15 cellular contexts compared by ENCODE assay signal in genomic region chr6:129853996-129854711, GRCh38. TPM values are rescaled to one million over a fixed set of nuclear protein-coding genes. Genes with fewer than 3 reads are reported as not detected.
DNase-seq lines count a peak whose midpoint lies in the region; TF ChIP-seq lines count a peak whose summit lies in the region.
"Had no signal": no experiment of that assay in that cellular context is flagged by ENCODE, and none has a peak within 500 bp of the region (broad histone marks: within the 10 kb centered on the region; RNA-seq: fewer than 3 reads in every experiment).

No MANE protein-coding gene starts in this region.

- no peak overlapping the region for H2AFZ ChIP-seq in smooth muscle cell (ENCODE audit: low read depth)

- H3K9me3 ChIP-seq in HEK293 (ENCODE audit: control insufficient read depth, insufficient read depth, low read depth, low read length) (no peaks in the 10 kb centered on the region), SJSA1 (replicated peaks) (no peaks in the 10 kb centered on the region), smooth muscle cell (replicated peaks; ENCODE audit: low read depth) (no peaks in the 10 kb centered on the region)

- H3K4me1 Mint-ChIP-seq in nephron progenitor cell: no peaks in the 10 kb centered on the region
- H3K4me1 Mint-ChIP-seq: memory B cell had no signal

- CTCF ChIA-PET in HEK293 (lab: Yijun Ruan, JAX): interaction anchor here (0.9 to 1.0 kb wide), 3 partner anchors 17 to 81 kb away, joined by 3 to 5 read pairs (median 4); no protein-coding TSS in a partner anchor

- no peak overlapping the region for H3K4me3 Mint-ChIP-seq in nephron progenitor cell
- H3K4me3 Mint-ChIP-seq: CD8-positive, alpha-beta memory T cell; memory B cell; T-helper 1 cell treated with Interleukin-12 subunit alpha and Interleukin-12 subunit beta and Interleukin-4 antibody, amounts not matched to agents 30 μg/mL and 1 μg/mL, for 36 hours had no signal

- DNase-seq in SJSA1 (ENCODE audit: low read depth in 1 of 2, low spot score in 2 of 2) (peak in 1 of 2 experiments; percentile 66), epithelial cell of esophagus (ENCODE audit: low read depth) (peak; percentile 62), smooth muscle cell (lab: John Stamatoyannopoulos, UW; ENCODE audit: unreplicated experiment) (no peak), nephron progenitor cell (no peak), middle frontal gyrus (ENCODE audit: extremely low spot score, low spot score) (no peak), SKM-1 treated with dmso at 0.1 percent for 144 hours (lab: John Stamatoyannopoulos, UW; ENCODE audit: unreplicated experiment) (no peak)
- DNase-seq: activated CD4-positive, alpha-beta T cell treated with anti-CD3 and anti-CD28 coated beads, Interleukin-2, amount 50 U/mL, for 4 hours; CD8-positive, alpha-beta memory T cell; NCI-H1048; nucleus accumbens; substantia nigra had no signal

- TF ChIP-seq CTCF in HEK293 (tag by site-specific recombination; IDR thresholded peaks at IDR 0.05) (no peak), epithelial cell of esophagus (IDR thresholded peaks at IDR 0.05; ENCODE audit: insufficient read depth, low read depth, low read length, missing control alignments) (no peak), smooth muscle cell (IDR thresholded peaks at IDR 0.05; ENCODE audit: borderline replicate concordance, insufficient read depth, poor library complexity, severe bottlenecking) (no peak), nephron progenitor cell (IDR thresholded peaks at IDR 0.05) (no peak)

- no peaks in the 10 kb centered on the region for H3K79me2 ChIP-seq in smooth muscle cell (ENCODE audit: low read depth)

- no peak overlapping the region for H3K9ac ChIP-seq in smooth muscle cell (ENCODE audit: low read depth)

- H3K27me3 Mint-ChIP-seq in nephron progenitor cell (ENCODE audit: low read depth, poor library complexity): no peaks in the 10 kb centered on the region
- H3K27me3 Mint-ChIP-seq: memory B cell had no signal

- H3K27ac ChIP-seq in HEK293 (ENCODE audit: extremely low read depth, low read depth, low read length) (no peak overlapping the region), SJSA1 (peak overlapping the region; percentile 27), smooth muscle cell (ENCODE audit: low read depth) (peak overlapping the region; percentile 15)

- no peaks in the 10 kb centered on the region for H3K9me3 Mint-ChIP-seq in nephron progenitor cell
- H3K9me3 Mint-ChIP-seq: T-helper 1 cell treated with Interleukin-12 subunit alpha and Interleukin-12 subunit beta and Interleukin-4 antibody, amounts not matched to agents 30 μg/mL and 1 μg/mL, for 36 hours had no signal

- H3K27ac Mint-ChIP-seq in nephron progenitor cell: no peak overlapping the region
- H3K27ac Mint-ChIP-seq: memory B cell; T-helper 1 cell treated with Interleukin-12 subunit alpha and Interleukin-12 subunit beta and Interleukin-4 antibody, amounts not matched to agents 30 μg/mL and 1 μg/mL, for 36 hours had no signal

- no peaks in the 10 kb centered on the region for H3K36me3 Mint-ChIP-seq in nephron progenitor cell (ENCODE audit: low read depth)
- H3K36me3 Mint-ChIP-seq: memory B cell had no signal

- no peaks in the 10 kb centered on the region for H3K36me3 ChIP-seq in HEK293 (ENCODE audit: control insufficient read depth in 2 of 2, insufficient read depth in 1 of 2, low read length in 2 of 2)
- no peaks in the 10 kb centered on the region for H3K36me3 ChIP-seq in SJSA1
- no peaks in the 10 kb centered on the region for H3K36me3 ChIP-seq in smooth muscle cell (ENCODE audit: low read depth)

- H3K4me1 ChIP-seq in HEK293 (ENCODE audit: control insufficient read depth, insufficient read depth, low read length) (no peaks in the 10 kb centered on the region), SJSA1 (replicated peaks) (peaks cover 40% of the 10 kb centered on the region), smooth muscle cell (ENCODE audit: low read depth) (no peaks in the 10 kb centered on the region)

- POLR2A ChIA-PET in HEK293 (lab: Yijun Ruan, JAX): interaction anchor here (1.0 kb wide), 1 partner anchor 10 kb away, joined by 6 read pairs; no protein-coding TSS in a partner anchor

- H3K4me2 ChIP-seq in smooth muscle cell: no peak overlapping the region

- peaks cover 8% of the 10 kb centered on the region for H3F3A ChIP-seq in smooth muscle cell (ENCODE audit: low read depth)

- WGBS in smooth muscle cell (ENCODE audit: low lambda C conversion rate): 71% methylated on average over 3 of the region's 3 CpGs

- H3K4me3 ChIP-seq in HEK293 (ENCODE audit: low read depth, low read length) (no peak overlapping the region), SJSA1 (no peak overlapping the region), epithelial cell of esophagus (ENCODE audit: low read length) (no peak overlapping the region), smooth muscle cell (no peak overlapping the region)

- no peaks in the 10 kb centered on the region for H3K27me3 ChIP-seq in SJSA1 (replicated peaks)
- no peaks in the 10 kb centered on the region for H3K27me3 ChIP-seq in smooth muscle cell (ENCODE audit: low read depth)

- no peaks in the 10 kb centered on the region for H4K20me1 ChIP-seq in smooth muscle cell (ENCODE audit: low read depth)

TF ChIP-seq in HEK293, 187 proteins besides CTCF, POLR2A, EP300 and RAD21 (continues in another document):
- TF ChIP-seq ZNF610 (tag by site-specific recombination; IDR thresholded peaks at IDR 0.05; ENCODE audit: borderline replicate concordance) (no peak), INSM2 (tag by site-specific recombination; IDR thresholded peaks at IDR 0.05) (peak; percentile 51; the same call in 1 of the 2 replicates), ATF2 (tag by site-specific recombination; IDR thresholded peaks at IDR 0.05; ENCODE audit: low read depth) (no peak), ZNF433 (tag by site-specific recombination; IDR thresholded peaks at IDR 0.05; ENCODE audit: low read depth) (no peak), ZNF626 (tag by site-specific recombination; IDR thresholded peaks at IDR 0.05) (no peak), ZNF248 (tag by site-specific recombination; IDR thresholded peaks at IDR 0.05) (no peak), ZBTB49 (tag by site-specific recombination; IDR thresholded peaks at IDR 0.05; ENCODE audit: low read depth) (no peak), FEZF1 (tag by site-specific recombination; IDR thresholded peaks at IDR 0.05) (peak; percentile 76), ZNF423 (tag by site-specific recombination; IDR thresholded peaks at IDR 0.05) (no peak), ZNF266 (tag by site-specific recombination; IDR thresholded peaks at IDR 0.05; ENCODE audit: low read depth) (no peak), ZNF843 (tag by site-specific recombination; IDR thresholded peaks at IDR 0.05) (peak; percentile 70)
- TF ChIP-seq, protein P1, sequence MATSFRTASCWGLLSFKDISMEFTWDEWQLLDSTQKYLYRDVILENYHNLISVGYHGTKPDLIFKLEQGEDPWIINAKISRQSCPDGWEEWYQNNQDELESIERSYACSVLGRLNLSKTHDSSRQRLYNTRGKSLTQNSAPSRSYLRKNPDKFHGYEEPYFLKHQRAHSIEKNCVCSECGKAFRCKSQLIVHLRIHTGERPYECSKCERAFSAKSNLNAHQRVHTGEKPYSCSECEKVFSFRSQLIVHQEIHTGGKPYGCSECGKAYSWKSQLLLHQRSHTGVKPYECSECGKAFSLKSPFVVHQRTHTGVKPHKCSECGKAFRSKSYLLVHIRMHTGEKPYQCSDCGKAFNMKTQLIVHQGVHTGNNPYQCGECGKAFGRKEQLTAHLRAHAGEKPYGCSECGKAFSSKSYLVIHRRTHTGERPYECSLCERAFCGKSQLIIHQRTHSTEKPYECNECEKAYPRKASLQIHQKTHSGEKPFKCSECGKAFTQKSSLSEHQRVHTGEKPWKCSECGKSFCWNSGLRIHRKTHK (tag by site-specific recombination; IDR thresholded peaks at IDR 0.05): no peak

RNA-seq across cellular contexts. Expression of gene TMEM244, which starts 7.0 kb away (rescaled TPM):
- total RNA-seq in SJSA1 (2014; rRNA removed; shearing (Covaris generic)): not detected in 2 replicates
- not detected in 2 replicates for total RNA-seq in smooth muscle cell
- polyA plus RNA-seq in smooth muscle cell: not detected in 2 replicates
- total RNA-seq: skeletal muscle tissue had no signal
